ENCODE assay signal across 8 cellular contexts in genomic region chr16:57187508-57187854, GRCh38. TPM values are rescaled to one million over a fixed set of nuclear protein-coding genes. Genes with fewer than 3 reads are reported as not detected.
A peak's percentile ranks its signal among the peaks of the same experiment; 100 is the strongest.
DNase-seq lines count a peak whose midpoint lies in the region; ATAC-seq and TF ChIP-seq lines count a peak whose summit lies in the region.

No MANE protein-coding gene starts in this region.

- CTCF ChIA-PET in activated B cell treated with CpG ODN at 0.5 μM for 24 hours (lab: Charles Lee): no interaction called here

- WGBS in heart left ventricle, 4 donors: 9 to 15% (median 10%) methylated on average over 6 of the region's 6 CpGs
- 10% methylated on average over 6 of the region's 6 CpGs for WGBS in suprapubic skin

- H3K4me1 ChIP-seq in heart left ventricle (peaks cover 11 to 62% (median 33%) of the 10 kb centered on the region in 12 donors), iPS-18a (ENCODE audit: control insufficient read depth, low read depth, low read length) (peaks cover 8% of the 10 kb centered on the region), suprapubic skin (peaks cover 44% of the 10 kb centered on the region)

- H3K9ac ChIP-seq in iPS-18a (ENCODE audit: low read length): peak overlapping the region; percentile 81

- TF ChIP-seq POLR2A in heart left ventricle (IDR thresholded peaks at IDR 0.05) (no peak), suprapubic skin (IDR thresholded peaks at IDR 0.05) (no peak)

- TF ChIP-seq CTCF in heart left ventricle (IDR thresholded peaks at IDR 0.05) (no peak), activated B cell treated with CpG ODN at 0.5 μM for 24 hours (IDR thresholded peaks at IDR 0.05) (no peak), suprapubic skin (IDR thresholded peaks at IDR 0.05) (no peak)

- peak overlapping the region; percentile 92 for H3K4me3 Mint-ChIP-seq in activated B cell treated with CpG ODN at 0.5 μM for 24 hours

- H3K4me3 ChIP-seq in heart left ventricle: peak overlapping the region; percentile 70 to 99 (median 92)
- peak overlapping the region; percentile 75 for H3K4me3 ChIP-seq in iPS-18a (ENCODE audit: low read length)
- peak overlapping the region; percentile 98 for H3K4me3 ChIP-seq in suprapubic skin

- no peak for ATAC-seq in heart left ventricle
- ATAC-seq in Right ventricle myocardium inferior: no peak
- ATAC-seq in activated B cell treated with CpG ODN at 0.5 μM for 24 hours (ENCODE audit: low read depth): no peak

- POLR2A ChIA-PET in activated B cell treated with CpG ODN at 0.5 μM for 24 hours (lab: Charles Lee): interaction anchor here (1.0 to 3.1 kb wide), 2 partner anchors 48 to 58 kb away, joined by 3 to 21 read pairs; partner anchors contain the start of gene ARL2BP

- peak overlapping the region; percentile 95 for H3K27ac Mint-ChIP-seq in activated B cell treated with CpG ODN at 0.5 μM for 24 hours

- H3K27ac ChIP-seq in heart left ventricle (peak overlapping the region in 10 of 12 donors; percentile 86 to 97 (median 94)), iPS-18a (ENCODE audit: low read length) (no peak overlapping the region), suprapubic skin (peak overlapping the region; percentile 97)

- H3K27me3 ChIP-seq in heart left ventricle (no peaks in the 10 kb centered on the region), iPS-18a (ENCODE audit: control insufficient read depth, insufficient read depth, low read length) (no peaks in the 10 kb centered on the region), suprapubic skin (no peaks in the 10 kb centered on the region)

- H3K9me3 ChIP-seq in heart left ventricle: no peaks in the 10 kb centered on the region
- H3K9me3 ChIP-seq in iPS-18a (ENCODE audit: control insufficient read depth, low read depth, low read length): no peaks in the 10 kb centered on the region
- no peaks in the 10 kb centered on the region for H3K9me3 ChIP-seq in suprapubic skin

- DNase-seq in heart left ventricle: no peak
- no peak for DNase-seq in Right ventricle myocardium inferior (ENCODE audit: missing footprints)
- no peak for DNase-seq in activated B cell treated with CpG ODN at 0.5 μM for 24 hours
- no peak for DNase-seq in suprapubic skin (ENCODE audit: low spot score in 2 of 2)
- no peak for DNase-seq in stimulated activated CD4-positive, alpha-beta T cell treated with anti-CD3 and anti-CD28 coated beads, Interleukin-4, amount 100 ng/mL, for 4 hours
- DNase-seq in NCI-H446 treated with DMSO at 0.1 percent for 48 hours (lab: John Stamatoyannopoulos, UW): no peak
- no peak for DNase-seq in OCI-M2 (lab: John Stamatoyannopoulos, UW; ENCODE audit: unreplicated experiment)

- H3K36me3 ChIP-seq in heart left ventricle (peaks cover 0 to 12% (median 0%) of the 10 kb centered on the region in 9 donors), iPS-18a (ENCODE audit: control insufficient read depth, low read depth, low read length) (no peaks in the 10 kb centered on the region), suprapubic skin (no peaks in the 10 kb centered on the region)

- H3K36me3 Mint-ChIP-seq in activated B cell treated with CpG ODN at 0.5 μM for 24 hours (ENCODE audit: low read depth): peaks cover 18% of the 10 kb centered on the region

- no peaks in the 10 kb centered on the region for H3K9me3 Mint-ChIP-seq in activated B cell treated with CpG ODN at 0.5 μM for 24 hours

- TF ChIP-seq EP300 in suprapubic skin (IDR thresholded peaks at IDR 0.05): no peak

- intact Hi-C loops in heart left ventricle (cut with DNase I): loop anchor here in 1 of 10 donors (2.0 to 5.0 kb wide), 2 partner anchors 57 to 110 kb away; partner anchors contain the start of gene ARL2BP
- intact Hi-C loops in Right ventricle myocardium inferior (cut with DNase I): loop anchor here (1.0 to 10.0 kb wide), 5 partner anchors 45 to 1330 kb away; partner anchors contain the start of genes ARL2BP, HERPUD1 and SETD6
- intact Hi-C loops in activated B cell treated with CpG ODN at 0.5 μM for 24 hours (cut with micrococcal nuclease): loop anchor here (2.0 to 5.0 kb wide), 3 partner anchors 231 to 457 kb away; partner anchors contain the start of genes CCDC102A and NUP93

- no peaks in the 10 kb centered on the region for H3K27me3 Mint-ChIP-seq in activated B cell treated with CpG ODN at 0.5 μM for 24 hours

- H3K4me1 Mint-ChIP-seq in activated B cell treated with CpG ODN at 0.5 μM for 24 hours: peaks cover 58% of the 10 kb centered on the region

RNA-seq across cellular contexts. Expression of gene RSPRY1, which starts 1.4 kb away (rescaled TPM):
- total RNA-seq in heart left ventricle (10 to 100 TPM; 13.4 to 22.9 (median 17.1) TPM), Right ventricle myocardium inferior (13.8 TPM), activated B cell treated with CpG ODN at 0.5 μM for 24 hours (32.6 and 39.9 TPM in 2 replicates), suprapubic skin (10 to 100 TPM; 16.3 to 48.3 (median 35.2) TPM)
- 10 to 100 TPM in 1 of 2 donors, 1 to 10 TPM in 1; 5.4 to 22.2 TPM for polyA plus RNA-seq in heart left ventricle

RNA-seq across cellular contexts. Expression of gene PSME3IP1, which starts 1.6 kb away (rescaled TPM):
- total RNA-seq in heart left ventricle (10 to 100 TPM; 48.8 to 71.9 (median 65.8) TPM), Right ventricle myocardium inferior (54.2 TPM), activated B cell treated with CpG ODN at 0.5 μM for 24 hours (131 and 147 TPM in 2 replicates), suprapubic skin (100 to 1,000 TPM in 1 of 4 donors, 10 to 100 TPM in 3; 47.1 to 109 (median 60.3) TPM)
- 10 to 100 TPM; 37.8 to 74.6 TPM for polyA plus RNA-seq in heart left ventricle

RNA-seq across cellular contexts. Expression of gene ARL2BP, which starts 57.6 kb away (rescaled TPM):
- 10 to 100 TPM; 43.9 to 68.8 (median 52.1) TPM for total RNA-seq in heart left ventricle
- polyA plus RNA-seq in heart left ventricle: 10 to 100 TPM; 40.3 to 83.5 TPM
- 64.1 TPM for total RNA-seq in Right ventricle myocardium inferior
- 27.1 and 29.4 TPM in 2 replicates for total RNA-seq in activated B cell treated with CpG ODN at 0.5 μM for 24 hours
- total RNA-seq in suprapubic skin: 10 to 100 TPM; 27.8 to 66.2 (median 51.0) TPM
